In the genomic region with DNA sequence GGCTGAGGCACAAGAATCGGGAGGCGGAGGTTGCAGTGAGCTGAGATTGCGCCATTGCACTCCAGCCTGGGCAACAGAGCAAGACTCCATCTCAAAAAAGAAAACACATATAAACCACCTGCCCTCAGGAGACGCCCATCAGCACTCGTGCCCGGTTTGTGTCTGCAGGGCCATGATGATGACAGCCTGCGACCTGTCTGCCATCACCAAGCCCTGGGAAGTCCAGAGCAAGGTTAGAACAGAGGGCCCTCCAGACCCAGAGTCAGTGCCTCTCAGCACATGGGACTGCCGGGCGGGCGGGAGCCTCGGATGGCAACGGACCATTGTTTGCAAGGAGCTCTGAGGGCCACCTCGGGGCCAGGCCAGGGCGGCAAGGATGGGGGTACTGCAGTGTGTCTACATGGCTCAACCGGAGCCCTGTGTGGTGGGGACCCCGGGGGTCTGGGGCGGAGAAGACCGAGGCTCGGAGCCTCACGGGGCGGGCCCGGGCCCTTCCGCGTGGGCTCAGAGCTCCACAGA, we compare ENCODE assay signal across 10 cellular contexts. TPM values are rescaled to one million over a fixed set of nuclear protein-coding genes. Genes with fewer than 3 reads are reported as not detected.
DNase-seq lines count a peak whose midpoint lies in the region; ATAC-seq and TF ChIP-seq lines count a peak whose summit lies in the region.
"Had no signal": no experiment of that assay in that cellular context is flagged by ENCODE, and none has a peak within 500 bp of the region (broad histone marks: within the 10 kb centered on the region; RNA-seq: fewer than 3 reads in every experiment).

No MANE protein-coding gene starts in this region.

- peak overlapping the region; percentile 100 for H3K9ac ChIP-seq in DND-41 (ENCODE audit: low read depth, low read length)
- H3K9ac ChIP-seq in OCI-LY1 (ENCODE audit: low read length), result no peak overlapping the region
- H3K9ac ChIP-seq in PC-3 (ENCODE audit: low read length), result no peak overlapping the region

- H3K4me3 ChIP-seq in DND-41 (ENCODE audit: low read depth in 1 of 2, low read length in 2 of 2) (peak overlapping the region; percentile 85 to 92; a peak in 3 of 4 replicates), OCI-LY1 (ENCODE audit: low read depth, low read length, poor library complexity, severe bottlenecking) (peak overlapping the region; percentile 73), ovary (no peak overlapping the region), PC-3 (ENCODE audit: low read length) (no peak overlapping the region)

- H3K9me2 ChIP-seq in OCI-LY1 (ENCODE audit: low read depth, low read length), result no peaks in the 10 kb centered on the region
- no peaks in the 10 kb centered on the region for H3K9me2 ChIP-seq in PC-3 (replicated peaks; ENCODE audit: low read length)

- no TSS peak for BruUV-seq in PC-3 (replicated peaks; lab: Mats Ljungman, UMichigan)

- CTCF ChIA-PET in PC-3 (lab: Charles Lee), result no interaction called here

- TF ChIP-seq POLR2A in ovary (IDR thresholded peaks at IDR 0.05), result no peak

- H3K79me2 ChIP-seq in DND-41 (ENCODE audit: insufficient read depth, low read length) (peaks cover 32% of the 10 kb centered on the region), OCI-LY1 (ENCODE audit: insufficient read depth, low read length) (no peaks in the 10 kb centered on the region), PC-3 (ENCODE audit: low read length) (no peaks in the 10 kb centered on the region)

- no peaks in the 10 kb centered on the region for H3K9me3 Mint-ChIP-seq in effector memory CD8-positive, alpha-beta T cell

- H3K4me1 Mint-ChIP-seq in effector memory CD8-positive, alpha-beta T cell (ENCODE audit: low read depth in 2 of 2), result peaks cover 0 to 14% of the 10 kb centered on the region in 2 donors

- H4K20me1 ChIP-seq in DND-41 (ENCODE audit: insufficient read depth, low read length) (no peaks in the 10 kb centered on the region; the same call in 1 of the 2 replicates), OCI-LY1 (ENCODE audit: insufficient read depth, low read length) (no peaks in the 10 kb centered on the region), PC-3 (ENCODE audit: low read length) (no peaks in the 10 kb centered on the region)

- H3K4me1 ChIP-seq in DND-41 (ENCODE audit: insufficient read depth, low read length), result peaks cover 36% of the 10 kb centered on the region
- H3K4me1 ChIP-seq in OCI-LY1 (ENCODE audit: insufficient read depth, low read length, severe bottlenecking), result peaks cover 15% of the 10 kb centered on the region
- peaks cover 8% of the 10 kb centered on the region for H3K4me1 ChIP-seq in ovary (ENCODE audit: insufficient read depth)
- no peaks in the 10 kb centered on the region for H3K4me1 ChIP-seq in PC-3 (ENCODE audit: insufficient read depth, low read length)

- ATAC-seq in DND-41 (ENCODE audit: insufficient read depth, low read depth) (no peak), PC-3 (no peak)
- ATAC-seq in effector memory CD8-positive, alpha-beta T cell (replicated peaks), result no peak

- H3K9me3 ChIP-seq in DND-41 (ENCODE audit: insufficient read depth, low read length, severe bottlenecking) (no peaks in the 10 kb centered on the region), OCI-LY1 (ENCODE audit: low read length) (no peaks in the 10 kb centered on the region), ovary (no peaks in the 10 kb centered on the region), PC-3 (ENCODE audit: low read length) (no peaks in the 10 kb centered on the region)

- no peaks in the 10 kb centered on the region for H3K27me3 ChIP-seq in DND-41 (ENCODE audit: insufficient read depth, low read length, poor library complexity)
- no peaks in the 10 kb centered on the region for H3K27me3 ChIP-seq in OCI-LY1 (ENCODE audit: insufficient read depth, low read length)
- no peaks in the 10 kb centered on the region for H3K27me3 ChIP-seq in ovary
- no peaks in the 10 kb centered on the region for H3K27me3 ChIP-seq in PC-3 (ENCODE audit: low read length)

- H3K27ac ChIP-seq in DND-41 (ENCODE audit: low read length) (peak overlapping the region; percentile 93), OCI-LY1 (ENCODE audit: low read depth, low read length, poor library complexity, severe bottlenecking) (no peak overlapping the region), ovary (no peak overlapping the region), PC-3 (ENCODE audit: low read length) (no peak overlapping the region)
- H3K27ac ChIP-seq: coronary artery had no signal

- intact Hi-C loops in ovary (cut with DNase I), result no loop called here
- intact Hi-C loops in PC-3 (cut with micrococcal nuclease), result no loop called here

- no peak for TF ChIP-seq CTCF in DND-41 (IDR thresholded peaks at IDR 0.05; ENCODE audit: borderline replicate concordance, extremely low read depth, low read length, poor library complexity, severe bottlenecking)
- no peak for TF ChIP-seq CTCF in OCI-LY1 (IDR thresholded peaks at IDR 0.05; ENCODE audit: low read length)
- no peak for TF ChIP-seq CTCF in ovary (IDR thresholded peaks at IDR 0.05)
- no peak for TF ChIP-seq CTCF in PC-3 (conservative IDR thresholded peaks at IDR 0.05; ENCODE audit: low read depth, low read length)

- H3F3A ChIP-seq in OCI-LY1 (ENCODE audit: insufficient read depth, low read length), result no peaks in the 10 kb centered on the region
- no peaks in the 10 kb centered on the region for H3F3A ChIP-seq in PC-3 (ENCODE audit: low read length, unreplicated experiment)

- no peak for TF ChIP-seq EP300 in ovary (IDR thresholded peaks at IDR 0.05)

- WGBS in ovary, 3 donors, result 94 to 95% (median 95%) methylated on average over 24 of the region's 24 CpGs

- peak overlapping the region; percentile 52 to 93 for H3K27ac Mint-ChIP-seq in effector memory CD8-positive, alpha-beta T cell
- H3K27ac Mint-ChIP-seq: HFFc6 had no signal

- DNase-seq in DND-41 (no peak), ovary (peak in 4 of 5 donors; percentile 10 to 28 (median 16)), NCI-H1436 (lab: John Stamatoyannopoulos, UW) (no peak), PC-3 (no peak), Ammon's horn (ENCODE audit: low spot score) (no peak)
- no peak for DNase-seq in effector memory CD8-positive, alpha-beta T cell
- DNase-seq: HFFc6, NCI-H2081 treated with DMSO at 0.1 percent for 48 hours had no signal

- H3K36me3 ChIP-seq in DND-41 (ENCODE audit: insufficient read depth, low read length) (peaks cover 21% of the 10 kb centered on the region), OCI-LY1 (ENCODE audit: insufficient read depth, low read length) (no peaks in the 10 kb centered on the region), ovary (no peaks in the 10 kb centered on the region), PC-3 (ENCODE audit: low read depth, low read length) (no peaks in the 10 kb centered on the region)

- peaks cover 22% of the 10 kb centered on the region for H3K36me3 Mint-ChIP-seq in effector memory CD8-positive, alpha-beta T cell (ENCODE audit: insufficient read depth)

- peak overlapping the region; percentile 82 to 83 for H3K4me3 Mint-ChIP-seq in effector memory CD8-positive, alpha-beta T cell
- H3K4me3 Mint-ChIP-seq: HFFc6 had no signal

- no peak overlapping the region for H2AFZ ChIP-seq in DND-41 (ENCODE audit: low read depth, low read length)
- no peak overlapping the region for H2AFZ ChIP-seq in OCI-LY1 (ENCODE audit: low read length)
- H2AFZ ChIP-seq in PC-3 (ENCODE audit: low read length), result no peak overlapping the region

- no peaks in the 10 kb centered on the region for H3K27me3 Mint-ChIP-seq in effector memory CD8-positive, alpha-beta T cell

- H3K4me2 ChIP-seq in DND-41 (ENCODE audit: insufficient read depth, low read length) (peak overlapping the region; percentile 98), OCI-LY1 (ENCODE audit: low read length) (peak overlapping the region; percentile 62; the same call in 1 of the 2 replicates), PC-3 (ENCODE audit: low read length) (no peak overlapping the region)

- POLR2A ChIA-PET in PC-3 (lab: Charles Lee; ENCODE audit: unreplicated experiment), result no interaction called here

RNA-seq across cellular contexts. Expression of a gene that starts 9.3 kb away (rescaled TPM):
- 100 to 1,000 TPM; 180 to 267 (median 189) TPM for total RNA-seq in ovary
- polyA plus RNA-seq in ovary, result 100 to 1,000 TPM; 207 to 359 TPM
- 384 and 579 TPM in 2 replicates for total RNA-seq in PC-3 (2014; rRNA removed)

RNA-seq across cellular contexts. Expression of a gene that starts 9.6 kb away (rescaled TPM):
- total RNA-seq in ovary (10 to 100 TPM in 4 of 7 donors, 1 to 10 TPM in 3; 4.0 to 18.3 (median 10.0) TPM), PC-3 (2014; rRNA removed) (11.3 and 15.2 TPM in 2 replicates)
- polyA plus RNA-seq in ovary, result 1 to 10 TPM; 6.4 to 6.5 TPM

RNA-seq across cellular contexts. Expression of a gene that starts 24.2 kb away (rescaled TPM):
- 1 to 10 TPM; 1.1 to 5.2 (median 2.5) TPM for total RNA-seq in ovary
- polyA plus RNA-seq in ovary, result 1 to 10 TPM in 1 of 2 donors, under 1 TPM in 1; 0.43 to 1.8 TPM
- not detected in 2 replicates for total RNA-seq in PC-3 (2014; rRNA removed)

RNA-seq across cellular contexts. Expression of a gene that starts 39.4 kb away (rescaled TPM):
- total RNA-seq in ovary (1 to 10 TPM; 1.4 to 7.5 (median 5.3) TPM), PC-3 (2014; rRNA removed) (not detected in 2 replicates)
- polyA plus RNA-seq in ovary, result 1 to 10 TPM; 2.2 to 2.3 TPM
- total RNA-seq: HFFc6 had no signal

RNA-seq across cellular contexts. Expression of a gene that starts 40.9 kb away (rescaled TPM):
- total RNA-seq in ovary (10 to 100 TPM; 33.2 to 51.2 (median 45.3) TPM), PC-3 (2014; rRNA removed) (31.5 and 49.5 TPM in 2 replicates)
- 10 to 100 TPM; 21.7 to 45.4 TPM for polyA plus RNA-seq in ovary

Comparison
In these comparisons a context has a peak if more than half of its experiments do, and no peak if none do; other contexts are left out.
1. DNase-seq: peak in ovary (4 of 5); none in DND-41 (single experiment), effector memory CD8-positive, alpha-beta T cell (0 of 3), NCI-H1436 (single experiment), PC-3 (single experiment) and Ammon's horn (single experiment).
2. H3K4me3 ChIP-seq: peak in DND-41 (2 of 2) and OCI-LY1 (single experiment); none in ovary (single experiment) and PC-3 (single experiment).